7 cellular contexts compared by ENCODE assay signal in genomic region chr19:19033176-19033425, GRCh38. TPM values are rescaled to one million over a fixed set of nuclear protein-coding genes. Genes with fewer than 3 reads are reported as not detected.
A peak's percentile ranks its signal among the peaks of the same experiment; 100 is the strongest.
DNase-seq lines count a peak whose midpoint lies in the region; ATAC-seq and TF ChIP-seq lines count a peak whose summit lies in the region.

No MANE protein-coding gene starts in this region.

- CTCF ChIA-PET in SK-N-SH (lab: Yijun Ruan, JAX) = interaction anchor here (0.9 kb wide), 1 partner anchor 142 kb away, joined by 3 read pairs; no protein-coding TSS in a partner anchor

- POLR2A ChIA-PET in SK-N-SH (lab: Yijun Ruan, JAX) = interaction anchor here (0.7 kb wide), 1 partner anchor 143 kb away, joined by 4 read pairs; no protein-coding TSS in a partner anchor

- H3K27me3 ChIP-seq in SK-N-SH (ENCODE audit: insufficient read depth) = no peaks in the 10 kb centered on the region

- peak overlapping the region; percentile 72 to 98 for H3K4me3 ChIP-seq in SK-N-SH (ENCODE audit: low read depth in 2 of 2, low read length in 1 of 2)

- no peak for TF ChIP-seq RAD21 in SK-N-SH (IDR thresholded peaks at IDR 0.05; ENCODE audit: low read length)

- peak overlapping the region; percentile 98 for H3K4me2 ChIP-seq in SK-N-SH

- H3K9me3 ChIP-seq in SK-N-SH = no peaks in the 10 kb centered on the region

- no peaks in the 10 kb centered on the region for H3K9me2 ChIP-seq in SK-N-SH

- peak overlapping the region; percentile 68 for H3K27ac Mint-ChIP-seq in glutamatergic neuron (ENCODE audit: unreplicated experiment)
- H3K27ac Mint-ChIP-seq in stimulated activated naive B cell treated with anti-CD40 and anti-IgM and Interleukin-4, amounts not matched to agents 10 μg/mL and 1 μg/mL and 100 μg/mL, for 72 hours = peak overlapping the region; percentile 93

- no peaks in the 10 kb centered on the region for H3K36me3 Mint-ChIP-seq in glutamatergic neuron (ENCODE audit: unreplicated experiment)
- H3K36me3 Mint-ChIP-seq in stimulated activated naive B cell treated with anti-CD40 and anti-IgM and Interleukin-4, amounts not matched to agents 10 μg/mL and 1 μg/mL and 100 μg/mL, for 72 hours = peaks cover 21 to 38% of the 10 kb centered on the region in 2 donors

- peak overlapping the region; percentile 43; the same call in 1 of the 2 replicates for H2AFZ ChIP-seq in SK-N-SH (ENCODE audit: low read depth)

- peak overlapping the region; percentile 93 for H3K4me3 Mint-ChIP-seq in glutamatergic neuron (ENCODE audit: unreplicated experiment)
- peak overlapping the region; percentile 88 to 92 for H3K4me3 Mint-ChIP-seq in stimulated activated naive B cell treated with anti-CD40 and anti-IgM and Interleukin-4, amounts not matched to agents 10 μg/mL and 1 μg/mL and 100 μg/mL, for 72 hours

- H3K9ac ChIP-seq in SK-N-SH = peak overlapping the region; percentile 94

- H3K36me3 ChIP-seq in SK-N-SH (replicated peaks in 1 of 2; ENCODE audit: control insufficient read depth in 1 of 2, insufficient read depth in 2 of 2, low read length in 1 of 2) = peaks cover 5 to 26% of the 10 kb centered on the region in 2 experiments

- H3K9me3 Mint-ChIP-seq in glutamatergic neuron (ENCODE audit: unreplicated experiment) = peaks cover 5% of the 10 kb centered on the region
- H3K9me3 Mint-ChIP-seq in stimulated activated naive B cell treated with anti-CD40 and anti-IgM and Interleukin-4, amounts not matched to agents 10 μg/mL and 1 μg/mL and 100 μg/mL, for 72 hours = no peaks in the 10 kb centered on the region

- TF ChIP-seq CTCF in SK-N-SH (IDR thresholded peaks at IDR 0.05) (no peak), glutamatergic neuron (IDR thresholded peaks at IDR 0.05; ENCODE audit: partially characterized antibody, unreplicated experiment) (no peak)

- no peak for TF ChIP-seq EP300 in SK-N-SH (IDR thresholded peaks at IDR 0.05; ENCODE audit: borderline replicate concordance in 1 of 2, low read depth in 1 of 2, low read length in 1 of 2)

- H3K79me2 ChIP-seq in SK-N-SH (ENCODE audit: insufficient read depth) = peaks cover 90% of the 10 kb centered on the region

- H3K27me3 Mint-ChIP-seq in glutamatergic neuron (ENCODE audit: unreplicated experiment) = peaks cover 2% of the 10 kb centered on the region
- H3K27me3 Mint-ChIP-seq in stimulated activated naive B cell treated with anti-CD40 and anti-IgM and Interleukin-4, amounts not matched to agents 10 μg/mL and 1 μg/mL and 100 μg/mL, for 72 hours = no peaks in the 10 kb centered on the region

- H4K20me1 ChIP-seq in SK-N-SH (ENCODE audit: insufficient read depth) = peaks cover 7% of the 10 kb centered on the region

- WGBS in SK-N-SH (ENCODE audit: low lambda C conversion rate) = 20% methylated on average over 1 of the region's 32 CpGs

- peaks cover 5% of the 10 kb centered on the region for H3F3A ChIP-seq in SK-N-SH (replicated peaks; ENCODE audit: insufficient read depth)

- peaks cover 6 to 7% of the 10 kb centered on the region in 2 experiments; a peak in 1 of 4 replicates for H3K4me1 ChIP-seq in SK-N-SH (ENCODE audit: control insufficient read depth in 1 of 2, insufficient read depth in 2 of 2, low read depth in 1 of 2, low read length in 1 of 2)

- DNase-seq in SK-N-SH (no peak), glutamatergic neuron (no peak), medulla oblongata (ENCODE audit: extremely low spot score) (no peak), OCI-M1 (lab: John Stamatoyannopoulos, UW) (no peak)
- no peak for DNase-seq in stimulated activated naive B cell treated with anti-CD40 and anti-IgM and Interleukin-4, amounts not matched to agents 10 μg/mL and 1 μg/mL and 100 μg/mL, for 72 hours
- DNase-seq in stimulated activated CD4-positive, alpha-beta T cell treated with anti-CD3 and anti-CD28 coated beads, Interleukin-2, amount 100 ng/mL, for 48 hours = no peak

- peak overlapping the region; percentile 87 to 90 for H3K27ac ChIP-seq in SK-N-SH (ENCODE audit: low read depth in 2 of 2, low read length in 1 of 2)

- H3K4me1 Mint-ChIP-seq in glutamatergic neuron (ENCODE audit: low read depth, unreplicated experiment) = peaks cover 3% of the 10 kb centered on the region
- peaks cover 20 to 33% of the 10 kb centered on the region in 2 donors for H3K4me1 Mint-ChIP-seq in stimulated activated naive B cell treated with anti-CD40 and anti-IgM and Interleukin-4, amounts not matched to agents 10 μg/mL and 1 μg/mL and 100 μg/mL, for 72 hours

- ATAC-seq in GM21447 (IDR thresholded peaks at IDR 0.05; ENCODE audit: unreplicated experiment) = peak; percentile 21
- ATAC-seq in stimulated activated naive B cell treated with anti-CD40 and anti-IgM and Interleukin-4, amounts not matched to agents 10 μg/mL and 1 μg/mL and 100 μg/mL, for 72 hours (replicated peaks) = no peak

TF ChIP-seq in SK-N-SH, 30 proteins besides CTCF, POLR2A, EP300 and RAD21 (continues in another document):
- TF ChIP-seq PBX3 (IDR thresholded peaks at IDR 0.05) = no peak
- TF ChIP-seq CHD2 (IDR thresholded peaks at IDR 0.05; ENCODE audit: low read length, partially characterized antibody) = no peak
- TF ChIP-seq MAX (IDR thresholded peaks at IDR 0.05; ENCODE audit: low read depth) = no peak
- no peak for TF ChIP-seq ZBTB33 (IDR thresholded peaks at IDR 0.05; ENCODE audit: borderline replicate concordance, low read depth)
- no peak for TF ChIP-seq FOXJ3 (CRISPR knock-in tag; IDR thresholded peaks at IDR 0.05)
- no peak for TF ChIP-seq TAF1 (IDR thresholded peaks at IDR 0.05; ENCODE audit: borderline replicate concordance, low read depth, low read length)
- no peak for TF ChIP-seq YY1 (IDR thresholded peaks at IDR 0.05; ENCODE audit: low read depth)
- no peak for TF ChIP-seq RCOR1 (IDR thresholded peaks at IDR 0.05; ENCODE audit: low read length)
- TF ChIP-seq FOSL2 (IDR thresholded peaks at IDR 0.05; ENCODE audit: borderline replicate concordance, low read depth) = no peak
- TF ChIP-seq SMC3 (IDR thresholded peaks at IDR 0.05; ENCODE audit: low read depth, low read length) = no peak
- TF ChIP-seq GABPA (IDR thresholded peaks at IDR 0.05; ENCODE audit: low read depth) = no peak
- TF ChIP-seq TCF12 (IDR thresholded peaks at IDR 0.05) = no peak
- TF ChIP-seq IRF3 (IDR thresholded peaks at IDR 0.05; ENCODE audit: low read depth, low read length) = no peak
- no peak for TF ChIP-seq RXRA (IDR thresholded peaks at IDR 0.05; ENCODE audit: borderline replicate concordance, low read depth)

RNA-seq across cellular contexts. Expression of gene SUGP2, which starts 0.2 kb away (rescaled TPM):
- 56.3 and 74.9 TPM in 2 replicates for polyA plus RNA-seq in SK-N-SH (2012; rRNA removed)
- polyA plus RNA-seq in SK-N-SH (2012; cell fraction: cytosol; rRNA removed) = 22.0 and 27.1 TPM in 2 replicates
- 274 and 332 TPM in 2 replicates for polyA plus RNA-seq in SK-N-SH (2012; cell fraction: nucleus; rRNA removed)
- 201 TPM for total RNA-seq in glutamatergic neuron (ENCODE audit: unreplicated experiment)

RNA-seq across cellular contexts. Expression of gene ARMC6, which starts 0.3 kb away (rescaled TPM):
- polyA plus RNA-seq in SK-N-SH (2012; rRNA removed) = 32.2 and 34.7 TPM in 2 replicates
- 13.8 and 22.3 TPM in 2 replicates for polyA plus RNA-seq in SK-N-SH (2012; cell fraction: cytosol; rRNA removed)
- 30.9 and 32.2 TPM in 2 replicates for polyA plus RNA-seq in SK-N-SH (2012; cell fraction: nucleus; rRNA removed)
- total RNA-seq in glutamatergic neuron (ENCODE audit: unreplicated experiment) = 32.8 TPM

RNA-seq across cellular contexts. Expression of gene SLC25A42, which starts 30.7 kb away (rescaled TPM):
- polyA plus RNA-seq in SK-N-SH (2012; rRNA removed) = 4.3 and 6.1 TPM in 2 replicates
- polyA plus RNA-seq in SK-N-SH (2012; cell fraction: cytosol; rRNA removed) = 2.8 and 4.3 TPM in 2 replicates
- 16.9 and 18.8 TPM in 2 replicates for polyA plus RNA-seq in SK-N-SH (2012; cell fraction: nucleus; rRNA removed)
- total RNA-seq in glutamatergic neuron (ENCODE audit: unreplicated experiment) = 14.2 TPM
